ENCODE assay signal across 1 cellular context in genomic region chr17:47225436-47225858, GRCh38.
TF ChIP-seq lines count a peak whose summit lies in the region.

No MANE protein-coding gene starts in this region.

TF ChIP-seq in K562, 482 proteins besides CTCF, POLR2A, EP300 and RAD21 (continued from another document and continues in another):
- TF ChIP-seq ZNF449 (CRISPR knock-in tag; IDR thresholded peaks at IDR 0.05) = no peak
- TF ChIP-seq TEAD4 (IDR thresholded peaks at IDR 0.05; ENCODE audit: low read length) = no peak
- no peak for TF ChIP-seq TEAD4 (CRISPR knock-in tag; IDR thresholded peaks at IDR 0.05; ENCODE audit: borderline replicate concordance)
- TF ChIP-seq GTF2F1 (IDR thresholded peaks at IDR 0.05; ENCODE audit: low read depth, low read length) = no peak
- no peak for TF ChIP-seq MEIS2 (IDR thresholded peaks at IDR 0.05; ENCODE audit: partially characterized antibody)
- TF ChIP-seq ZBTB12 (CRISPR knock-in tag; IDR thresholded peaks at IDR 0.05) = no peak
- TF ChIP-seq ZNF277 (CRISPR knock-in tag; IDR thresholded peaks at IDR 0.05; ENCODE audit: borderline replicate concordance) = no peak
- TF ChIP-seq ZSCAN29 (IDR thresholded peaks at IDR 0.05) = no peak
- peak; percentile 31; the same call in 1 of the 2 replicates for TF ChIP-seq JUND (IDR thresholded peaks at IDR 0.05; ENCODE audit: borderline replicate concordance, low read depth, low read length)
- TF ChIP-seq JUND (tag; IDR thresholded peaks at IDR 0.05; ENCODE audit: borderline replicate concordance, low read depth, low read length) = peak; percentile 22; the same call in 1 of the 3 replicates
- no peak for TF ChIP-seq ZNF707 (CRISPR knock-in tag; conservative IDR thresholded peaks at IDR 0.05)
- TF ChIP-seq ZNF639 (CRISPR knock-in tag; conservative IDR thresholded peaks at IDR 0.05 in 1 of 2, IDR thresholded peaks at IDR 0.05 in 1 of 2) = peak in 1 of 2 experiments; percentile 33; a peak in 1 of 4 replicates
- TF ChIP-seq WHSC1 (IDR thresholded peaks at IDR 0.05; ENCODE audit: low read length) = no peak
- TF ChIP-seq FOXP1 (CRISPR knock-in tag; IDR thresholded peaks at IDR 0.05) = no peak
- no peak for TF ChIP-seq ZNF280A (IDR thresholded peaks at IDR 0.05; ENCODE audit: low read depth, partially characterized antibody)
- TF ChIP-seq SLC30A9 (CRISPR knock-in tag; IDR thresholded peaks at IDR 0.05) = no peak
- TF ChIP-seq ZBTB43 (CRISPR knock-in tag; IDR thresholded peaks at IDR 0.05) = no peak
- TF ChIP-seq ATF3 (IDR thresholded peaks at IDR 0.05) = peak; percentile 42; the same call in 1 of the 2 replicates
- TF ChIP-seq ATF3 (CRISPR knock-in tag; conservative IDR thresholded peaks at IDR 0.05) = no peak
- TF ChIP-seq ESRRA (IDR thresholded peaks at IDR 0.05; ENCODE audit: borderline replicate concordance, low read depth) = peak; percentile 85
- TF ChIP-seq SMARCE1 (IDR thresholded peaks at IDR 0.05) = 0 out of 2 replicates have a peak, but pooled peaks have one; percentile 29
- TF ChIP-seq LCOR (CRISPR knock-in tag; IDR thresholded peaks at IDR 0.05) = 0 out of 2 replicates have a peak, but pooled peaks have one; percentile 37
- TF ChIP-seq ADNP (tag; IDR thresholded peaks at IDR 0.05) = no peak
- no peak for TF ChIP-seq CHAMP1 (IDR thresholded peaks at IDR 0.05)
- no peak for TF ChIP-seq KAT7 (CRISPR knock-in tag; IDR thresholded peaks at IDR 0.05; ENCODE audit: borderline replicate concordance)
- peak; percentile 82 for TF ChIP-seq FOSL1 (tag; conservative IDR thresholded peaks at IDR 0.05)
- no peak for TF ChIP-seq POU5F1 (IDR thresholded peaks at IDR 0.05; ENCODE audit: borderline replicate concordance, low read depth, low read length, partially characterized antibody)
- TF ChIP-seq ZNF76 (CRISPR knock-in tag; IDR thresholded peaks at IDR 0.05; ENCODE audit: borderline replicate concordance) = no peak
- TF ChIP-seq SPI1 (IDR thresholded peaks at IDR 0.05; ENCODE audit: borderline replicate concordance, low read depth, low read length) = peak; percentile 58; the same call in 1 of the 2 replicates
- TF ChIP-seq ZNF668 (CRISPR knock-in tag; IDR thresholded peaks at IDR 0.05) = no peak
- no peak for TF ChIP-seq THAP7 (CRISPR knock-in tag; IDR thresholded peaks at IDR 0.05)
- TF ChIP-seq MCM3 (IDR thresholded peaks at IDR 0.05) = no peak
- TF ChIP-seq ZBTB49 (CRISPR knock-in tag; IDR thresholded peaks at IDR 0.05; ENCODE audit: borderline replicate concordance) = no peak
- TF ChIP-seq PBX2 (CRISPR knock-in tag; IDR thresholded peaks at IDR 0.05; ENCODE audit: low read depth) = no peak
- TF ChIP-seq PBX2 (tag; conservative IDR thresholded peaks at IDR 0.05; ENCODE audit: low read depth) = no peak
